ENCODE assay signal across 25 cellular contexts in the genomic region with DNA sequence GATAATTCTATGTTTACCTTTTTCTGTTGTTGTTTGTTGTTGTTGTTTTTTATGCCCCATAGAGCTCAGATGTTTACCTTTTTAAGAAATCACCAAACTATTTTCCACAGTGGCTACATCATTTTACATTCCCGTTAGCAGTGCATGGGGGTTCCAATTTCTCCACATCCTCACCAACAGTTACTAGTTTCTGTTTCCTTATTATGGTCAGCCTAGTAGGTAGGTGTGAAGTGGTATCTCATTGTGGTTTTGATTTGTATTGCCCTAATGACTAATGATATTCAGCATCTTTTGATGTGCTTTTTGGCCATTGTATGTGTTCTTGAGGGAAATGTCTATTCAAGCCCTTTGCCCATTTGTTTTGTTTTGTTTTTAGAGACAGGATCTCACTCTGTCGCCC. TPM values are rescaled to one million over a fixed set of nuclear protein-coding genes. Genes with fewer than 3 reads are reported as not detected.
DNase-seq lines count a peak whose midpoint lies in the region; ATAC-seq and TF ChIP-seq lines count a peak whose summit lies in the region.
"Had no signal": no experiment of that assay in that cellular context is flagged by ENCODE, and none has a peak within 500 bp of the region (broad histone marks: within the 10 kb centered on the region; RNA-seq: fewer than 3 reads in every experiment).

No MANE protein-coding gene starts in this region.

- H3K36me3 ChIP-seq in gastrocnemius medialis = no peaks in the 10 kb centered on the region
- no peaks in the 10 kb centered on the region for H3K36me3 ChIP-seq in aorta (ENCODE audit: control insufficient read depth in 1 of 2, insufficient read depth in 2 of 2, low read length in 1 of 2)

- H3K36me3 Mint-ChIP-seq in natural killer cell = no peaks in the 10 kb centered on the region

- H3K27me3 Mint-ChIP-seq in natural killer cell (ENCODE audit: low read depth in 2 of 2) = no peaks in the 10 kb centered on the region
- H3K27me3 Mint-ChIP-seq: naive B cell; stimulated activated memory B cell treated with anti-CD40 and anti-IgM and Interleukin-4, amounts not matched to agents 10 μg/mL and 1 μg/mL and 100 μg/mL, for 72 hours had no signal

- WGBS in aorta, 2 donors = 92 to 93% methylated on average over 2 of the region's 2 CpGs

- no peak overlapping the region for H3K27ac Mint-ChIP-seq in natural killer cell
- H3K27ac Mint-ChIP-seq: naive B cell; stimulated activated memory B cell treated with anti-CD40 and anti-IgM and Interleukin-4, amounts not matched to agents 10 μg/mL and 1 μg/mL and 100 μg/mL, for 72 hours had no signal

- no peak for TF ChIP-seq POLR2A in gastrocnemius medialis (IDR thresholded peaks at IDR 0.05)

- ATAC-seq in natural killer cell (peak; percentile 60 to 79 (median 70)), gastrocnemius medialis (no peak), GM18873 (IDR thresholded peaks at IDR 0.05; ENCODE audit: low FRiP score, unreplicated experiment) (no peak), aorta (ENCODE audit: low FRiP score) (no peak)
- ATAC-seq: left colon; Panc1; stimulated activated memory B cell treated with anti-CD40 and anti-IgM and Interleukin-4, amounts not matched to agents 10 μg/mL and 1 μg/mL and 100 μg/mL, for 72 hours had no signal

- no peak overlapping the region for H3K4me3 Mint-ChIP-seq in natural killer cell
- H3K4me3 Mint-ChIP-seq: naive B cell; stimulated activated memory B cell treated with anti-CD40 and anti-IgM and Interleukin-4, amounts not matched to agents 10 μg/mL and 1 μg/mL and 100 μg/mL, for 72 hours had no signal

- in situ Hi-C loops in Caki2 (cut with HindIII; ENCODE audit: low pct_unique_long_range_greater_than_20kb, low sequenced_read_pairs) = no loop called here
- in situ Hi-C loops in astrocyte of the spinal cord (cut with HindIII; ENCODE audit: low sequenced_read_pairs) = no loop called here
- in situ Hi-C loops in gastrocnemius medialis (cut with MboI; ENCODE audit: low sequenced_read_pairs in 4 of 4) = no loop called here

- H3K27me3 ChIP-seq in gastrocnemius medialis (no peaks in the 10 kb centered on the region), aorta (ENCODE audit: control insufficient read depth in 1 of 2, insufficient read depth in 2 of 2, low read length in 1 of 2) (no peaks in the 10 kb centered on the region)
- H3K27me3 ChIP-seq: SJCRH30, spleen had no signal

- no peaks in the 10 kb centered on the region for H3K9me3 ChIP-seq in gastrocnemius medialis
- H3K9me3 ChIP-seq in aorta (ENCODE audit: control insufficient read depth, low read length) = no peaks in the 10 kb centered on the region
- H3K9me3 ChIP-seq: SJCRH30, spleen had no signal

- H3K4me3 ChIP-seq in astrocyte of the spinal cord (ENCODE audit: low read depth, low read length) = no peak overlapping the region
- H3K4me3 ChIP-seq in gastrocnemius medialis = no peak overlapping the region
- H3K4me3 ChIP-seq in aorta (ENCODE audit: low read length in 2 of 2) = no peak overlapping the region
- H3K4me3 ChIP-seq: GM23248, SJCRH30, spleen had no signal

- DNase-seq in Caki2 (ENCODE audit: low read depth) (peak; percentile 7), M059J (ENCODE audit: low read depth) (peak; percentile 50), astrocyte of the spinal cord (ENCODE audit: low read depth, low spot score) (peak; percentile 6), natural killer cell (no peak), gastrocnemius medialis (no peak), aorta (no peak)
- DNase-seq: activated CD4-positive, CD25-positive, alpha-beta regulatory T cell treated with anti-CD3 and anti-CD28 coated beads, Interleukin-2, amount 50 U/mL, for 72 hours; activated CD8-positive, alpha-beta memory T cell treated with anti-CD3 and anti-CD28 coated beads for 24 hours; activated naive CD4-positive, alpha-beta T cell treated with anti-CD3 and anti-CD28 coated beads, Interleukin-2, amount 50 U/mL, for 16 hours; activated T-cell treated with anti-CD3 and anti-CD28 coated beads, Interleukin-2, amount 50 U/mL, for 48 hours; anterior cingulate cortex; GM23248; left colon; mesenchymal stem cell; MM.1S; naive B cell; NCI-H1417 treated with DMSO at 0.1 percent for 48 hours; NCI-H526; SJCRH30; spleen; stimulated activated CD4-positive, alpha-beta T cell treated with anti-CD3 and anti-CD28 coated beads, Interleukin-2, amount 100 ng/mL, for 48 hours had no signal

- intact Hi-C loops in natural killer cell (cut with micrococcal nuclease) = no loop called here
- intact Hi-C loops in gastrocnemius medialis (cut with DNase I; ENCODE audit: low total_unique reads) = no loop called here
- intact Hi-C loops in aorta (cut with DNase I) = no loop called here

- no peaks in the 10 kb centered on the region for H3K9me3 Mint-ChIP-seq in natural killer cell
- H3K9me3 Mint-ChIP-seq: naive B cell; stimulated activated memory B cell treated with anti-CD40 and anti-IgM and Interleukin-4, amounts not matched to agents 10 μg/mL and 1 μg/mL and 100 μg/mL, for 72 hours had no signal

- no peak for TF ChIP-seq CTCF in astrocyte of the spinal cord (IDR thresholded peaks at IDR 0.05; ENCODE audit: low read depth, low read length)
- TF ChIP-seq CTCF in natural killer cell (IDR thresholded peaks at IDR 0.05) = no peak
- TF ChIP-seq CTCF in gastrocnemius medialis (IDR thresholded peaks at IDR 0.05 in 4 of 5, conservative IDR thresholded peaks at IDR 0.05 in 1 of 5) = no peak

- H3K4me1 ChIP-seq in gastrocnemius medialis = peaks cover 20 to 31% of the 10 kb centered on the region in 2 donors
- H3K4me1 ChIP-seq in aorta (ENCODE audit: control insufficient read depth in 1 of 2, insufficient read depth in 2 of 2, low read length in 2 of 2) = peaks cover 2 to 4% of the 10 kb centered on the region in 2 donors

- H3K27ac ChIP-seq in gastrocnemius medialis = no peak overlapping the region
- H3K27ac ChIP-seq in aorta (ENCODE audit: low read depth in 1 of 2, low read length in 2 of 2) = no peak overlapping the region
- H3K27ac ChIP-seq: epithelial cell of prostate, GM23248, SJCRH30, spleen had no signal

- peaks cover 13 to 14% of the 10 kb centered on the region in 2 donors for H3K4me1 Mint-ChIP-seq in natural killer cell
- H3K4me1 Mint-ChIP-seq: naive B cell; stimulated activated memory B cell treated with anti-CD40 and anti-IgM and Interleukin-4, amounts not matched to agents 10 μg/mL and 1 μg/mL and 100 μg/mL, for 72 hours had no signal

RNA-seq across cellular contexts. Expression of a gene that starts 27.6 kb away (rescaled TPM):
- 55.7 and 65.4 TPM in 2 replicates for total RNA-seq in Caki2 (2014; rRNA removed; shearing (Covaris generic); ENCODE audit: low replicate concordance)
- 18.4 and 44.7 TPM in 2 replicates for total RNA-seq in M059J (2014; rRNA removed; shearing (Covaris generic))
- total RNA-seq in natural killer cell (10 to 100 TPM; 10.4 to 11.8 (median 11.4) TPM), gastrocnemius medialis (1 to 10 TPM in 3 of 4 donors, under 1 TPM in 1; 0.58 to 5.7 (median 3.7) TPM), aorta (10 to 100 TPM in 1 of 2 donors, 1 to 10 TPM in 1; 6.7 to 15.3 TPM)
- 1 to 10 TPM; 5.3 to 5.9 TPM for polyA plus RNA-seq in aorta

RNA-seq across cellular contexts. Expression of a gene that starts 27.8 kb away (rescaled TPM):
- 37.9 and 51.9 TPM in 2 replicates for total RNA-seq in Caki2 (2014; rRNA removed; shearing (Covaris generic); ENCODE audit: low replicate concordance)
- 26.8 and 49.8 TPM in 2 replicates for total RNA-seq in M059J (2014; rRNA removed; shearing (Covaris generic))
- total RNA-seq in natural killer cell (10 to 100 TPM; 11.4 to 13.6 (median 12.3) TPM), gastrocnemius medialis (10 to 100 TPM; 14.4 to 30.4 (median 22.9) TPM), aorta (10 to 100 TPM; 10.3 to 12.0 TPM)
- polyA plus RNA-seq in aorta = 10 to 100 TPM; 17.9 to 23.6 TPM

RNA-seq across cellular contexts. Expression of a gene that starts 34.4 kb away (rescaled TPM):
- 2.2 and 9.8 TPM in 2 replicates for total RNA-seq in Caki2 (2014; rRNA removed; shearing (Covaris generic); ENCODE audit: low replicate concordance)
- total RNA-seq in M059J (2014; rRNA removed; shearing (Covaris generic)) = 8.7 and 13.9 TPM in 2 replicates
- total RNA-seq in natural killer cell (10 to 100 TPM in 1 of 3 donors, 1 to 10 TPM in 2; 4.1 to 10.0 (median 8.6) TPM), gastrocnemius medialis (10 to 100 TPM in 2 of 4 donors, 1 to 10 TPM in 2; 6.3 to 18.1 (median 8.4) TPM), aorta (10 to 100 TPM; 44.1 to 74.9 TPM)
- polyA plus RNA-seq in aorta = 1 to 10 TPM; 3.1 to 8.1 TPM

RNA-seq across cellular contexts. Expression of a gene that starts 58.5 kb away (rescaled TPM):
- total RNA-seq in Caki2 (2014; rRNA removed; shearing (Covaris generic); ENCODE audit: low replicate concordance) = 31.1 and 34.5 TPM in 2 replicates
- 24.4 and 35.2 TPM in 2 replicates for total RNA-seq in M059J (2014; rRNA removed; shearing (Covaris generic))
- total RNA-seq in natural killer cell = 10 to 100 TPM; 26.3 to 26.9 (median 26.6) TPM
- 10 to 100 TPM; 23.2 to 40.1 (median 30.5) TPM for total RNA-seq in gastrocnemius medialis
- total RNA-seq in aorta = 10 to 100 TPM; 20.3 to 26.9 TPM
- 1 to 10 TPM; 6.7 to 9.6 TPM for polyA plus RNA-seq in aorta

Comparison
In these comparisons a context has a peak if more than half of its experiments do, and no peak if none do; other contexts are left out.
1. DNase-seq: peak in Caki2 (single experiment), M059J (single experiment) and astrocyte of the spinal cord (single experiment); none in natural killer cell (single experiment), gastrocnemius medialis (0 of 2) and aorta (0 of 2).
2. ATAC-seq: peak in natural killer cell (3 of 3); none in gastrocnemius medialis (0 of 2), GM18873 (single experiment) and aorta (single experiment).